ENCODE assay signal across 1 cellular context in genomic region chr19:7078007-7078406, GRCh38.
TF ChIP-seq lines count a peak whose summit lies in the region.

No MANE protein-coding gene starts in this region.

TF ChIP-seq in K562, 482 proteins besides CTCF, POLR2A, EP300 and RAD21 (continues in another document):
- no peak for TF ChIP-seq MBD1 (CRISPR knock-in tag; IDR thresholded peaks at IDR 0.05)
- TF ChIP-seq CHAMP1 (IDR thresholded peaks at IDR 0.05), result 0 out of 2 replicates have a peak, but pooled peaks have one; percentile 64
- TF ChIP-seq PCBP1 (IDR thresholded peaks at IDR 0.05; ENCODE audit: low read depth, low read length, poor library complexity, severe bottlenecking), result no peak
- TF ChIP-seq SMARCA5 (IDR thresholded peaks at IDR 0.05), result no peak
- TF ChIP-seq ZNF586 (CRISPR knock-in tag; conservative IDR thresholded peaks at IDR 0.05), result no peak
- TF ChIP-seq CBX3 (IDR thresholded peaks at IDR 0.05; ENCODE audit: borderline replicate concordance in 1 of 2, low read length in 2 of 2), result peak in 1 of 2 experiments; percentile 95; a peak in 2 of 3 replicates
- TF ChIP-seq, protein P1, sequence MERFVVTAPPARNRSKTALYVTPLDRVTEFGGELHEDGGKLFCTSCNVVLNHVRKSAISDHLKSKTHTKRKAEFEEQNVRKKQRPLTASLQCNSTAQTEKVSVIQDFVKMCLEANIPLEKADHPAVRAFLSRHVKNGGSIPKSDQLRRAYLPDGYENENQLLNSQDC (CRISPR knock-in tag; IDR thresholded peaks at IDR 0.05), result no peak
- TF ChIP-seq GTF2F1 (IDR thresholded peaks at IDR 0.05; ENCODE audit: low read depth, low read length), result no peak
- no peak for TF ChIP-seq RREB1 (CRISPR knock-in tag; IDR thresholded peaks at IDR 0.05)
- no peak for TF ChIP-seq TBP (optimal IDR thresholded peaks at IDR 0.05; ENCODE audit: low read depth, low read length)
- TF ChIP-seq CBX1 (IDR thresholded peaks at IDR 0.05; ENCODE audit: low read depth), result 0 out of 2 replicates have a peak, but pooled peaks have one; percentile 27
- peak; percentile 90; the same call in 1 of the 2 replicates for TF ChIP-seq CBX5 (IDR thresholded peaks at IDR 0.05; ENCODE audit: borderline replicate concordance, low read depth)
- TF ChIP-seq, protein P2, sequence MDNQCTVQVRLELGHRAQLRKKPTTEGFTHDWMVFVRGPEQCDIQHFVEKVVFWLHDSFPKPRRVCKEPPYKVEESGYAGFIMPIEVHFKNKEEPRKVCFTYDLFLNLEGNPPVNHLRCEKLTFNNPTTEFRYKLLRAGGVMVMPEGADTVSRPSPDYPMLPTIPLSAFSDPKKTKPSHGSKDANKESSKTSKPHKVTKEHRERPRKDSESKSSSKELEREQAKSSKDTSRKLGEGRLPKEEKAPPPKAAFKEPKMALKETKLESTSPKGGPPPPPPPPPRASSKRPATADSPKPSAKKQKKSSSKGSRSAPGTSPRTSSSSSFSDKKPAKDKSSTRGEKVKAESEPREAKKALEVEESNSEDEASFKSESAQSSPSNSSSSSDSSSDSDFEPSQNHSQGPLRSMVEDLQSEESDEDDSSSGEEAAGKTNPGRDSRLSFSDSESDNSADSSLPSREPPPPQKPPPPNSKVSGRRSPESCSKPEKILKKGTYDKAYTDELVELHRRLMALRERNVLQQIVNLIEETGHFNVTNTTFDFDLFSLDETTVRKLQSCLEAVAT (IDR thresholded peaks at IDR 0.05), result no peak
- TF ChIP-seq JUND (IDR thresholded peaks at IDR 0.05; ENCODE audit: borderline replicate concordance, low read depth, low read length), result peak; percentile 45; the same call in 1 of the 2 replicates
- peak; percentile 31; the same call in 1 of the 3 replicates for TF ChIP-seq JUND (tag; IDR thresholded peaks at IDR 0.05; ENCODE audit: borderline replicate concordance, low read depth, low read length)
- TF ChIP-seq ZFP1 (CRISPR knock-in tag; IDR thresholded peaks at IDR 0.05), result peak; percentile 47; the same call in 1 of the 2 replicates
- TF ChIP-seq TRIM28 (IDR thresholded peaks at IDR 0.05), result peak; percentile 89
- no peak for TF ChIP-seq PPARD (CRISPR knock-in tag; IDR thresholded peaks at IDR 0.05)
- no peak for TF ChIP-seq ATF1 (CRISPR knock-in tag; IDR thresholded peaks at IDR 0.05)
- 0 out of 2 replicates have a peak, but pooled peaks have one; percentile 8 for TF ChIP-seq ATF1 (tag; IDR thresholded peaks at IDR 0.05)
- TF ChIP-seq C11orf30 (IDR thresholded peaks at IDR 0.05; ENCODE audit: low read depth), result no peak
- TF ChIP-seq, protein P3, sequence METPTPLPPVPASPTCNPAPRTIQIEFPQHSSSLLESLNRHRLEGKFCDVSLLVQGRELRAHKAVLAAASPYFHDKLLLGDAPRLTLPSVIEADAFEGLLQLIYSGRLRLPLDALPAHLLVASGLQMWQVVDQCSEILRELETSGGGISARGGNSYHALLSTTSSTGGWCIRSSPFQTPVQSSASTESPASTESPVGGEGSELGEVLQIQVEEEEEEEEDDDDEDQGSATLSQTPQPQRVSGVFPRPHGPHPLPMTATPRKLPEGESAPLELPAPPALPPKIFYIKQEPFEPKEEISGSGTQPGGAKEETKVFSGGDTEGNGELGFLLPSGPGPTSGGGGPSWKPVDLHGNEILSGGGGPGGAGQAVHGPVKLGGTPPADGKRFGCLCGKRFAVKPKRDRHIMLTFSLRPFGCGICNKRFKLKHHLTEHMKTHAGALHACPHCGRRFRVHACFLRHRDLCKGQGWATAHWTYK (CRISPR knock-in tag; IDR thresholded peaks at IDR 0.05), result no peak
- no peak for TF ChIP-seq CEBPG (CRISPR knock-in tag; IDR thresholded peaks at IDR 0.05)
- 0 out of 4 replicates have a peak, but pooled peaks of 1 of the 2 experiments have one; percentile 20 for TF ChIP-seq CEBPG (tag; conservative IDR thresholded peaks at IDR 0.05 in 1 of 2, IDR thresholded peaks at IDR 0.05 in 1 of 2)
- TF ChIP-seq ZNF280B (CRISPR knock-in tag; IDR thresholded peaks at IDR 0.05), result no peak
- 0 out of 4 replicates have a peak, but pooled peaks have one; percentile 8 to 39 for TF ChIP-seq TRIM24 (IDR thresholded peaks at IDR 0.05)
- TF ChIP-seq HIVEP1 (CRISPR knock-in tag; IDR thresholded peaks at IDR 0.05), result no peak
- peak; percentile 66 for TF ChIP-seq ATF3 (IDR thresholded peaks at IDR 0.05)
- TF ChIP-seq ATF3 (CRISPR knock-in tag; conservative IDR thresholded peaks at IDR 0.05), result no peak
- no peak for TF ChIP-seq RBM17 (IDR thresholded peaks at IDR 0.05; ENCODE audit: borderline replicate concordance, low read depth, low read length)
- no peak for TF ChIP-seq MYC (IDR thresholded peaks at IDR 0.05; ENCODE audit: low read depth, low read length)
- no peak for TF ChIP-seq MYC (CRISPR knock-in tag; IDR thresholded peaks at IDR 0.05; ENCODE audit: borderline replicate concordance, low read depth)
- no peak for TF ChIP-seq VEZF1 (CRISPR knock-in tag; IDR thresholded peaks at IDR 0.05)
- TF ChIP-seq GTF2A2 (tag; IDR thresholded peaks at IDR 0.05), result no peak
- no peak for TF ChIP-seq ETS1 (conservative IDR thresholded peaks at IDR 0.05; ENCODE audit: control insufficient read depth, low read depth, low read length)
- TF ChIP-seq, protein P4, sequence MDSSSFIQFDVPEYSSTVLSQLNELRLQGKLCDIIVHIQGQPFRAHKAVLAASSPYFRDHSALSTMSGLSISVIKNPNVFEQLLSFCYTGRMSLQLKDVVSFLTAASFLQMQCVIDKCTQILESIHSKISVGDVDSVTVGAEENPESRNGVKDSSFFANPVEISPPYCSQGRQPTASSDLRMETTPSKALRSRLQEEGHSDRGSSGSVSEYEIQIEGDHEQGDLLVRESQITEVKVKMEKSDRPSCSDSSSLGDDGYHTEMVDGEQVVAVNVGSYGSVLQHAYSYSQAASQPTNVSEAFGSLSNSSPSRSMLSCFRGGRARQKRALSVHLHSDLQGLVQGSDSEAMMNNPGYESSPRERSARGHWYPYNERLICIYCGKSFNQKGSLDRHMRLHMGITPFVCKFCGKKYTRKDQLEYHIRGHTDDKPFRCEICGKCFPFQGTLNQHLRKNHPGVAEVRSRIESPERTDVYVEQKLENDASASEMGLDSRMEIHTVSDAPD (CRISPR knock-in tag; IDR thresholded peaks at IDR 0.05), result no peak
- TF ChIP-seq RBM34 (IDR thresholded peaks at IDR 0.05; ENCODE audit: borderline replicate concordance, insufficient read depth, low read length), result no peak
